1 cellular context compared by ENCODE assay signal in genomic region chr2:127475788-127476187, GRCh38.
TF ChIP-seq lines count a peak whose summit lies in the region.

No MANE protein-coding gene starts in this region.

TF ChIP-seq in K562, 482 proteins besides CTCF, POLR2A, EP300 and RAD21:
- TF ChIP-seq AFF4 (CRISPR knock-in tag; IDR thresholded peaks at IDR 0.05) (no peak), ZBTB5 (IDR thresholded peaks at IDR 0.05) (no peak), ZNF324 (CRISPR knock-in tag; IDR thresholded peaks at IDR 0.05) (peak; percentile 91), PKNOX1 (IDR thresholded peaks at IDR 0.05) (no peak), TSHZ1 (CRISPR knock-in tag; IDR thresholded peaks at IDR 0.05) (no peak)
